Comparison of ENCODE assay signal across 1 cellular context in the genomic region with DNA sequence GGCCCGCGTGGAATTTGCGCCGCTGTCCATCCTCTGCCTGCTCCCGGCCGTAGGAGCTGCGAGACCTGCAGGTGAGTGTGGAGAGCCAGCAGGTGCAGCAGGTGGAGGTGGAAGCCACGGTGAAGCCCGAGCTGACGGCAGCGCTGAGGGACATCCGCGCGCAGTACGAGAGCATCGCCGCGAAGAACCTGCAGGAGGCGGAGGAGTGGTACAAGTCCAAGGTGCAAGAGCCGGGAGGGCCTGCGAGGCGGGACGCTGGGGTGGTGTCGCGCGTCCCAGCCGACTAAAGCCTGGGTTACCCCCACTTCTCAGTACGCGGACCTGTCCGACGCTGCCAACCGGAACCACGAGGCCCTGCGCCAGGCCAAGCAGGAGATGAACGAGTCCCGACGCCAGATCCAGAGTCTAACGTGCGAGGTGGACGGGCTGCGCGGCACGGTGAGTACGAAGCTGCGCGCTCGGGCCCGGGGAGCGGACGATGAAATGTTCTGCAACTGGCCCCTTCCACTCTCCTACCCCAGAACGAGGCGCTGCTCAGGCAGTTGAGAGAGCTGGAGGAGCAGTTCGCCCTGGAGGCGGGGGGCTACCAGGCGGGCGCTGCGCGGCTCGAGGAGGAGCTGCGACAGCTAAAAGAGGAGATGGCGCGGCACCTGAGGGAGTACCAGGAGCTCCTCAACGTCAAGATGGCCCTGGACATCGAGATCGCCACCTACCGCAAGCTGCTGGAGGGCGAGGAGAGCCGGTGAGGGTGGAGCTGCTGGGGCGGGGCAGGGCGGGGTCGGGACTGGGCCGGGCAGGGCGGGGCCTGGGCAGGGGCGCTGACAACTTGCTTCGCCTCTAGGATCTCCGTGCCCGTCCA.
TF ChIP-seq lines count a peak whose summit lies in the region.

No MANE protein-coding gene starts in this region.

TF ChIP-seq in IMR-90, 13 proteins besides CTCF, POLR2A, EP300 and RAD21 (continued from another document):
- TF ChIP-seq, protein P1, sequence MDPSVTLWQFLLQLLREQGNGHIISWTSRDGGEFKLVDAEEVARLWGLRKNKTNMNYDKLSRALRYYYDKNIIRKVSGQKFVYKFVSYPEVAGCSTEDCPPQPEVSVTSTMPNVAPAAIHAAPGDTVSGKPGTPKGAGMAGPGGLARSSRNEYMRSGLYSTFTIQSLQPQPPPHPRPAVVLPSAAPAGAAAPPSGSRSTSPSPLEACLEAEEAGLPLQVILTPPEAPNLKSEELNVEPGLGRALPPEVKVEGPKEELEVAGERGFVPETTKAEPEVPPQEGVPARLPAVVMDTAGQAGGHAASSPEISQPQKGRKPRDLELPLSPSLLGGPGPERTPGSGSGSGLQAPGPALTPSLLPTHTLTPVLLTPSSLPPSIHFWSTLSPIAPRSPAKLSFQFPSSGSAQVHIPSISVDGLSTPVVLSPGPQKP (IDR thresholded peaks at IDR 0.05; ENCODE audit: borderline replicate concordance, low read depth, low read length): no peak
- TF ChIP-seq, protein P2, sequence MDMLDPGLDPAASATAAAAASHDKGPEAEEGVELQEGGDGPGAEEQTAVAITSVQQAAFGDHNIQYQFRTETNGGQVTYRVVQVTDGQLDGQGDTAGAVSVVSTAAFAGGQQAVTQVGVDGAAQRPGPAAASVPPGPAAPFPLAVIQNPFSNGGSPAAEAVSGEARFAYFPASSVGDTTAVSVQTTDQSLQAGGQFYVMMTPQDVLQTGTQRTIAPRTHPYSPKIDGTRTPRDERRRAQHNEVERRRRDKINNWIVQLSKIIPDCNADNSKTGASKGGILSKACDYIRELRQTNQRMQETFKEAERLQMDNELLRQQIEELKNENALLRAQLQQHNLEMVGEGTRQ (IDR thresholded peaks at IDR 0.05; ENCODE audit: low read depth, low read length): no peak
- no peak for TF ChIP-seq CEBPB (IDR thresholded peaks at IDR 0.05; ENCODE audit: low read depth, low read length)
- TF ChIP-seq MAZ (IDR thresholded peaks at IDR 0.05; ENCODE audit: borderline replicate concordance, low read depth, low read length): no peak
- no peak for TF ChIP-seq CHD1 (IDR thresholded peaks at IDR 0.05; ENCODE audit: low read depth, low read length)
- no peak for TF ChIP-seq FOS (IDR thresholded peaks at IDR 0.05; ENCODE audit: low read depth, low read length)
- TF ChIP-seq RFX5 (IDR thresholded peaks at IDR 0.05; ENCODE audit: low read depth, low read length): no peak
- no peak for TF ChIP-seq BHLHE40 (IDR thresholded peaks at IDR 0.05; ENCODE audit: low read depth, low read length)
- TF ChIP-seq MXI1 (IDR thresholded peaks at IDR 0.05; ENCODE audit: borderline replicate concordance, low read depth, low read length): no peak
- TF ChIP-seq RCOR1 (IDR thresholded peaks at IDR 0.05; ENCODE audit: insufficient replicate concordance, low read length): no peak
- no peak for TF ChIP-seq NFE2L2 (IDR thresholded peaks at IDR 0.05; ENCODE audit: low read depth, low read length)
